8 cellular contexts compared by ENCODE assay signal in the genomic region with DNA sequence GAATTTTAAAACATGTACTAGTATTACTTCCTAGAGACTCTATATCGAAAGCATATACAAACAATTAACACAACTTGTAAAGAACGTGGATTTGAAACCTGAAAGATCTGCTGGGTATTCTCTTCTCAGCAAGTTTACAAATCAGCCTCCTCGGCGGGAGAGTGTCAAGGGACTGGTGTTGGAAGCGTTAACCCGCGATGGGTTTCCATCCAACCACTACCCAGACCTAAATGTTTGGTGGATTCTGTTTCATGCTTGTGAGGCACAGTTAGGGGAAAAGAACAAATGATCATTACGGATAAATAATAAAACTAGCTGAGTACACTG. TPM values are rescaled to one million over a fixed set of nuclear protein-coding genes. Genes with fewer than 3 reads are reported as not detected.
DNase-seq lines count a peak whose midpoint lies in the region; ATAC-seq, FAIRE-seq and TF ChIP-seq lines count a peak whose summit lies in the region.

No MANE protein-coding gene starts in this region.

- H3K4me1 Mint-ChIP-seq in activated B cell treated with CpG ODN at 0.5 μM for 24 hours: peaks cover 17% of the 10 kb centered on the region
- H3K4me1 Mint-ChIP-seq in nephron: peaks cover 5% of the 10 kb centered on the region

- no peaks in the 10 kb centered on the region for H3K27me3 Mint-ChIP-seq in activated B cell treated with CpG ODN at 0.5 μM for 24 hours
- H3K27me3 Mint-ChIP-seq in nephron (ENCODE audit: low read depth): no peaks in the 10 kb centered on the region

- no peaks in the 10 kb centered on the region for H3K9me3 Mint-ChIP-seq in activated B cell treated with CpG ODN at 0.5 μM for 24 hours
- no peaks in the 10 kb centered on the region for H3K9me3 Mint-ChIP-seq in nephron

- H3K27me3 ChIP-seq in uterus: no peaks in the 10 kb centered on the region

- peak overlapping the region; percentile 97 to 99 for H3K27ac ChIP-seq in uterus

- H3K36me3 ChIP-seq in uterus: no peaks in the 10 kb centered on the region

- no peaks in the 10 kb centered on the region for H3K9me3 ChIP-seq in uterus

- no peak for FAIRE-seq in D721Med (lab: Jason Lieb, UNC)

- TF ChIP-seq CTCF in activated B cell treated with CpG ODN at 0.5 μM for 24 hours (IDR thresholded peaks at IDR 0.05): no peak
- TF ChIP-seq CTCF in epithelial cell of esophagus (IDR thresholded peaks at IDR 0.05; ENCODE audit: insufficient read depth, low read depth, low read length, missing control alignments): no peak
- no peak for TF ChIP-seq CTCF in nephron (IDR thresholded peaks at IDR 0.05; ENCODE audit: unreplicated experiment in 3 of 3)
- TF ChIP-seq CTCF in uterus (IDR thresholded peaks at IDR 0.05): no peak
- TF ChIP-seq CTCF in D721Med (IDR thresholded peaks at IDR 0.05; ENCODE audit: insufficient read depth, missing control alignments): no peak

- CTCF ChIA-PET in activated B cell treated with CpG ODN at 0.5 μM for 24 hours (lab: Charles Lee): interaction anchor here (1.3 to 1.7 kb wide), 2 partner anchors 37 to 278 kb away, joined by 3 to 5 read pairs; no protein-coding TSS in a partner anchor

- H3K36me3 Mint-ChIP-seq in activated B cell treated with CpG ODN at 0.5 μM for 24 hours (ENCODE audit: low read depth) (peaks cover 11% of the 10 kb centered on the region), nephron (ENCODE audit: low read depth) (no peaks in the 10 kb centered on the region)

- intact Hi-C loops in activated B cell treated with CpG ODN at 0.5 μM for 24 hours (cut with micrococcal nuclease): loop anchor here (1.0 to 2.0 kb wide), 6 partner anchors 48 to 542 kb away; a partner anchor contains a TSS
- intact Hi-C loops in uterus (cut with DNase I; ENCODE audit: low total_unique reads): loop anchor here (5.0 kb wide), 1 partner anchor 57 kb away; a partner anchor contains a TSS

- H3K4me1 ChIP-seq in uterus: no peaks in the 10 kb centered on the region

- POLR2A ChIA-PET in activated B cell treated with CpG ODN at 0.5 μM for 24 hours (lab: Charles Lee): interaction anchor here (0.6 to 4.0 kb wide), 21 partner anchors 9 to 449 kb away, joined by 3 to 125 read pairs (median 16); a partner anchor contains a TSS

- H3K27ac Mint-ChIP-seq in activated B cell treated with CpG ODN at 0.5 μM for 24 hours (peak overlapping the region; percentile 100), nephron (peak overlapping the region; percentile 95 to 99 (median 99))

- H3K4me3 Mint-ChIP-seq in activated B cell treated with CpG ODN at 0.5 μM for 24 hours (peak overlapping the region; percentile 98), nephron (peak overlapping the region; percentile 90 to 95 (median 92))

- DNase-seq in COLO829 (ENCODE audit: low spot score) (peak; percentile 30), activated B cell treated with CpG ODN at 0.5 μM for 24 hours (no peak), epithelial cell of esophagus (ENCODE audit: low read depth) (no peak), uterus (no peak), D721Med (ENCODE audit: insufficient read length, low spot score) (no peak)

- H3K4me3 ChIP-seq in epithelial cell of esophagus (ENCODE audit: low read length) (peak overlapping the region; percentile 78), uterus (peak overlapping the region; percentile 88 to 91)

- ATAC-seq in GM19395 (IDR thresholded peaks at IDR 0.05; ENCODE audit: unreplicated experiment) (peak; percentile 36), HG03460 (IDR thresholded peaks at IDR 0.05; ENCODE audit: unreplicated experiment) (peak; percentile 33), activated B cell treated with CpG ODN at 0.5 μM for 24 hours (ENCODE audit: low read depth) (peak; percentile 3)

- no peak for TF ChIP-seq POLR2A in uterus (IDR thresholded peaks at IDR 0.05)

RNA-seq across cellular contexts. Expression of a gene that starts 0.8 kb away (rescaled TPM):
- total RNA-seq in activated B cell treated with CpG ODN at 0.5 μM for 24 hours (28.4 and 34.8 TPM in 2 replicates), uterus (10 to 100 TPM; 10.3 to 45.7 (median 23.8) TPM)

RNA-seq across cellular contexts. Expression of a gene that starts 58.4 kb away (rescaled TPM):
- 129 and 149 TPM in 2 replicates for total RNA-seq in activated B cell treated with CpG ODN at 0.5 μM for 24 hours
- 100 to 1,000 TPM in 3 of 4 donors, 10 to 100 TPM in 1; 86.8 to 514 (median 151) TPM for total RNA-seq in uterus
